1 cellular context compared by ENCODE assay signal in genomic region chr12:103495783-103496456, GRCh38.
TF ChIP-seq lines count a peak whose summit lies in the region.

TSS of gene C12orf42 (minus strand) at chr12:103495968. CDS start at chr12:103478426, 17,542 bp downstream.

TF ChIP-seq in H1, 55 proteins besides CTCF, POLR2A, EP300 and RAD21:
- TF ChIP-seq HDAC2 (IDR thresholded peaks at IDR 0.05; ENCODE audit: borderline replicate concordance in 1 of 2, low read depth in 2 of 2, low read length in 2 of 2), result no peak
- no peak for TF ChIP-seq GABPA (IDR thresholded peaks at IDR 0.05; ENCODE audit: borderline replicate concordance, insufficient read depth, low read length)
- TF ChIP-seq, protein P1, sequence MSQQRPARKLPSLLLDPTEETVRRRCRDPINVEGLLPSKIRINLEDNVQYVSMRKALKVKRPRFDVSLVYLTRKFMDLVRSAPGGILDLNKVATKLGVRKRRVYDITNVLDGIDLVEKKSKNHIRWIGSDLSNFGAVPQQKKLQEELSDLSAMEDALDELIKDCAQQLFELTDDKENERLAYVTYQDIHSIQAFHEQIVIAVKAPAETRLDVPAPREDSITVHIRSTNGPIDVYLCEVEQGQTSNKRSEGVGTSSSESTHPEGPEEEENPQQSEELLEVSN (IDR thresholded peaks at IDR 0.05), result peak; percentile 73
- peak; percentile 21 for TF ChIP-seq ASH2L (IDR thresholded peaks at IDR 0.05; ENCODE audit: low read length)
- no peak for TF ChIP-seq JUN (IDR thresholded peaks at IDR 0.05; ENCODE audit: low read depth, low read length)
- TF ChIP-seq RBBP5 (IDR thresholded peaks at IDR 0.05; ENCODE audit: borderline replicate concordance, low read depth, low read length), result no peak
- peak; percentile 46; the same call in 1 of the 2 replicates for TF ChIP-seq KDM1A (IDR thresholded peaks at IDR 0.05; ENCODE audit: borderline replicate concordance, low read length)
- 0 out of 2 replicates have a peak, but pooled peaks have one; percentile 37 for TF ChIP-seq EGR1 (IDR thresholded peaks at IDR 0.05; ENCODE audit: borderline replicate concordance, low read depth, low read length)
- TF ChIP-seq, protein P2, sequence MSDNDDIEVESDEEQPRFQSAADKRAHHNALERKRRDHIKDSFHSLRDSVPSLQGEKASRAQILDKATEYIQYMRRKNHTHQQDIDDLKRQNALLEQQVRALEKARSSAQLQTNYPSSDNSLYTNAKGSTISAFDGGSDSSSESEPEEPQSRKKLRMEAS (IDR thresholded peaks at IDR 0.05), result peak; percentile 61
- TF ChIP-seq NANOG (IDR thresholded peaks at IDR 0.05; ENCODE audit: insufficient read depth, low read depth, low read length, poor library complexity, severe bottlenecking), result peak; percentile 15
- no peak for TF ChIP-seq TAF1 (IDR thresholded peaks at IDR 0.05; ENCODE audit: low read depth, low read length)
- TF ChIP-seq SIN3A (conservative IDR thresholded peaks at IDR 0.05 in 1 of 2, IDR thresholded peaks at IDR 0.05 in 1 of 2; ENCODE audit: low read depth in 1 of 2, low read length in 2 of 2), result 0 out of 4 replicates have a peak, but pooled peaks of 1 of the 2 experiments have one; percentile 35
- TF ChIP-seq PHF8 (conservative IDR thresholded peaks at IDR 0.05; ENCODE audit: low read depth, low read length), result no peak
- TF ChIP-seq YY1 (IDR thresholded peaks at IDR 0.05; ENCODE audit: low read depth, low read length), result peak; percentile 58; the same call in 1 of the 2 replicates
- peak; percentile 77 for TF ChIP-seq KDM4A (IDR thresholded peaks at IDR 0.05; ENCODE audit: low read depth, low read length, severe bottlenecking)
